Comparison of ENCODE assay signal across 8 cellular contexts in genomic region chr3:134249935-134250716, GRCh38. TPM values are rescaled to one million over a fixed set of nuclear protein-coding genes. Genes with fewer than 3 reads are reported as not detected.
A peak's percentile ranks its signal among the peaks of the same experiment; 100 is the strongest.
DNase-seq lines count a peak whose midpoint lies in the region; ATAC-seq and TF ChIP-seq lines count a peak whose summit lies in the region.

No MANE protein-coding gene starts in this region.

- H3K18ac ChIP-seq in mesenchymal stem cell (ENCODE audit: low read depth in 1 of 2, low read length in 2 of 2): peak overlapping the region; percentile 97 to 99

- H3K27me3 ChIP-seq in mesenchymal stem cell (ENCODE audit: control insufficient read depth in 1 of 2, insufficient read depth in 1 of 2, low read length in 2 of 2): no peaks in the 10 kb centered on the region

- H3K4me3 Mint-ChIP-seq in activated CD8-positive, alpha-beta T cell treated with anti-CD3 and anti-CD28 coated beads for 36 hours: peak overlapping the region; percentile 87

- under 1% methylated on average over 46 of the region's 85 CpGs for WGBS in mesenchymal stem cell

- peaks cover 67% of the 10 kb centered on the region for H3K4me1 Mint-ChIP-seq in activated CD8-positive, alpha-beta T cell treated with anti-CD3 and anti-CD28 coated beads for 36 hours (ENCODE audit: low read depth)

- peak overlapping the region; percentile 89 to 97 for H3K14ac ChIP-seq in mesenchymal stem cell (ENCODE audit: low read length in 2 of 2)

- no peaks in the 10 kb centered on the region for H3K9me3 ChIP-seq in mesenchymal stem cell (ENCODE audit: control insufficient read depth, low read length)

- H3K23ac ChIP-seq in mesenchymal stem cell (ENCODE audit: low read length in 2 of 2): peak overlapping the region in 1 of 2 experiments; percentile 91

- peak overlapping the region; percentile 46 for H4K91ac ChIP-seq in mesenchymal stem cell (ENCODE audit: low read length)

- H2BK120ac ChIP-seq in mesenchymal stem cell (ENCODE audit: low read depth, low read length): peak overlapping the region; percentile 88

- no peaks in the 10 kb centered on the region for H3K79me1 ChIP-seq in mesenchymal stem cell (replicated peaks; ENCODE audit: low read length, poor library complexity, severe bottlenecking)

- peak; percentile 19 to 78 (median 68) for DNase-seq in NCI-H1417 (lab: John Stamatoyannopoulos, UW)
- no peak for DNase-seq in NCI-H1417 treated with DMSO at 0.1 percent for 48 hours (lab: John Stamatoyannopoulos, UW)
- peak; percentile 48 for DNase-seq in NCI-H1105 (lab: John Stamatoyannopoulos, UW)
- DNase-seq in activated CD8-positive, alpha-beta T cell treated with anti-CD3 and anti-CD28 coated beads for 36 hours: peak; percentile 53
- peak; percentile 9 for DNase-seq in effector CD8-positive, alpha-beta T cell (lab: John Stamatoyannopoulos, UW)
- DNase-seq in mesenchymal stem cell: peak; percentile 66
- peak; percentile 32 to 38 for DNase-seq in stimulated activated CD8-positive, alpha-beta memory T cell treated with anti-CD3 and anti-CD28 coated beads, Interleukin-15, amount 100 ng/mL, for 48 hours (ENCODE audit: low read depth in 2 of 2)

- POLR2A ChIA-PET in activated CD8-positive, alpha-beta T cell treated with anti-CD3 and anti-CD28 coated beads for 36 hours (lab: Charles Lee): interaction anchor here (0.5 to 4.4 kb wide), 7 partner anchors 11 to 369 kb away, joined by 3 to 37 read pairs (median 3); partner anchors contain the start of genes ANAPC13 and CEP63

- peaks cover 0 to 4% of the 10 kb centered on the region in 2 experiments for H3K36me3 ChIP-seq in mesenchymal stem cell (ENCODE audit: control insufficient read depth in 1 of 2, insufficient read depth in 2 of 2, low read depth in 1 of 2, low read length in 2 of 2)

- peak overlapping the region; percentile 93 for H3K27ac Mint-ChIP-seq in activated CD8-positive, alpha-beta T cell treated with anti-CD3 and anti-CD28 coated beads for 36 hours

- H2BK15ac ChIP-seq in mesenchymal stem cell (ENCODE audit: low read depth, poor library complexity, severe bottlenecking): peak overlapping the region; percentile 76

- H3K9me3 Mint-ChIP-seq in activated CD8-positive, alpha-beta T cell treated with anti-CD3 and anti-CD28 coated beads for 36 hours: no peaks in the 10 kb centered on the region

- peaks cover 11% of the 10 kb centered on the region for H3K4me1 ChIP-seq in mesenchymal stem cell (ENCODE audit: control insufficient read depth, insufficient read depth, low read depth, low read length)

- ATAC-seq in HG02588 (IDR thresholded peaks at IDR 0.05; ENCODE audit: unreplicated experiment): peak; percentile 50
- peak; percentile 65 for ATAC-seq in activated CD8-positive, alpha-beta T cell treated with anti-CD3 and anti-CD28 coated beads for 36 hours

- peak overlapping the region; percentile 90 for H3K9ac ChIP-seq in mesenchymal stem cell (ENCODE audit: low read length)

- peaks cover 2% of the 10 kb centered on the region for H3K27me3 Mint-ChIP-seq in activated CD8-positive, alpha-beta T cell treated with anti-CD3 and anti-CD28 coated beads for 36 hours

- no peak overlapping the region for H2AK5ac ChIP-seq in mesenchymal stem cell (ENCODE audit: low read length, severe bottlenecking)

- H2BK12ac ChIP-seq in mesenchymal stem cell (ENCODE audit: low read length in 2 of 2): peak overlapping the region in 1 of 2 experiments; percentile 54

- H2BK5ac ChIP-seq in mesenchymal stem cell (ENCODE audit: low read depth, low read length, poor library complexity, severe bottlenecking): peak overlapping the region; percentile 81

- peaks cover 12% of the 10 kb centered on the region for H3K36me3 Mint-ChIP-seq in activated CD8-positive, alpha-beta T cell treated with anti-CD3 and anti-CD28 coated beads for 36 hours (ENCODE audit: low read depth)

- H2AFZ ChIP-seq in mesenchymal stem cell (ENCODE audit: low read depth, low read length): peak overlapping the region; percentile 88

- peak overlapping the region; percentile 81 for H3K27ac ChIP-seq in mesenchymal stem cell (ENCODE audit: low read length, poor library complexity, severe bottlenecking)

- H3K4ac ChIP-seq in mesenchymal stem cell (ENCODE audit: low read depth in 1 of 2, low read length in 2 of 2): peak overlapping the region in 1 of 2 experiments; percentile 92

- peak overlapping the region; percentile 85 for H3K4me2 ChIP-seq in mesenchymal stem cell (ENCODE audit: low read length, poor library complexity, severe bottlenecking)

- no peak for TF ChIP-seq CTCF in activated CD8-positive, alpha-beta T cell treated with anti-CD3 and anti-CD28 coated beads for 36 hours (IDR thresholded peaks at IDR 0.05)

- H3K4me3 ChIP-seq in mesenchymal stem cell (ENCODE audit: insufficient read depth in 1 of 2, low read depth in 1 of 2, low read length in 2 of 2): peak overlapping the region; percentile 88 to 96

- H4K8ac ChIP-seq in mesenchymal stem cell (ENCODE audit: low read length): peak overlapping the region; percentile 97

- CTCF ChIA-PET in activated CD8-positive, alpha-beta T cell treated with anti-CD3 and anti-CD28 coated beads for 36 hours (lab: Charles Lee): interaction anchor here (1.2 to 2.2 kb wide), 3 partner anchors 38 to 45 kb away, joined by 4 to 14 read pairs (median 4); no protein-coding TSS in a partner anchor

- intact Hi-C loops in activated CD8-positive, alpha-beta T cell treated with anti-CD3 and anti-CD28 coated beads for 36 hours (cut with micrococcal nuclease): loop anchor here (5.0 kb wide), 2 partner anchors 38 to 42 kb away; no protein-coding TSS in a partner anchor

RNA-seq across cellular contexts. Expression of gene RYK, which starts 0.5 kb away (rescaled TPM):
- 10 to 100 TPM; 19.8 to 21.9 TPM for total RNA-seq in activated CD8-positive, alpha-beta T cell treated with anti-CD3 and anti-CD28 coated beads for 36 hours
- polyA plus RNA-seq in mesenchymal stem cell (2013, experiment 1 of 2): 44.0 TPM
- polyA plus RNA-seq in mesenchymal stem cell (2013, experiment 2 of 2): 43.8 TPM
